In the genomic region with DNA sequence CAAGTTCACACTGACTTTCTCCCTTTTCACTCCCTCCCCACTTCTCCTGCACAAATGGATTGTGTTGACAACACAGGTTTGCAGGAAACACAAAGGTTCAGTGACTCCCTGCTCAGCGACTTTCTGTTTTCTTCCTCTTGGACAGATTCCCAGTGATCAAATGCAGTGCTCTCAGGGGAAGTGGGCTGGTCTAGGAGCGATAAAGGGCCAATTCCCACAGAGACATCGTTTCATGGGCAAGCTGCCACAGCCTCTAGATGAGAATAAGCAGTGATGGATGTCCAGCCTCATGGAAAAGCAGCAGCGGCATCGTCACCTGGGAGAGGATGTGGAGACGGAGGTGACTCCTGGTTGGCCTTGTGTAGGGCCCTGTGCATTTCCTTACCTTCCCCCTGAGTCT, we compare ENCODE assay signal across 1 cellular context.
TF ChIP-seq lines count a peak whose summit lies in the region.

No MANE protein-coding gene starts in this region.

TF ChIP-seq in H1, 55 proteins besides CTCF, POLR2A, EP300 and RAD21 (continued from another document):
- TF ChIP-seq NANOG (IDR thresholded peaks at IDR 0.05; ENCODE audit: insufficient read depth, low read depth, low read length, poor library complexity, severe bottlenecking) (no peak), GTF2F1 (IDR thresholded peaks at IDR 0.05; ENCODE audit: borderline replicate concordance, low read depth, low read length) (no peak), RNF2 (IDR thresholded peaks at IDR 0.05; ENCODE audit: borderline replicate concordance, low read depth, low read length, missing control alignments, poor library complexity, severe bottlenecking) (no peak), SUZ12 (IDR thresholded peaks at IDR 0.05; ENCODE audit: low read length) (no peak), KDM1A (IDR thresholded peaks at IDR 0.05; ENCODE audit: borderline replicate concordance, low read length) (no peak), NRF1 (IDR thresholded peaks at IDR 0.05; ENCODE audit: low read depth, low read length) (no peak)
- TF ChIP-seq, protein P1, sequence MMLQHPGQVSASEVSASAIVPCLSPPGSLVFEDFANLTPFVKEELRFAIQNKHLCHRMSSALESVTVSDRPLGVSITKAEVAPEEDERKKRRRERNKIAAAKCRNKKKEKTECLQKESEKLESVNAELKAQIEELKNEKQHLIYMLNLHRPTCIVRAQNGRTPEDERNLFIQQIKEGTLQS (IDR thresholded peaks at IDR 0.05; ENCODE audit: insufficient read depth, low read depth, low read length), result no peak
